8 cellular contexts compared by ENCODE assay signal in the genomic region with DNA sequence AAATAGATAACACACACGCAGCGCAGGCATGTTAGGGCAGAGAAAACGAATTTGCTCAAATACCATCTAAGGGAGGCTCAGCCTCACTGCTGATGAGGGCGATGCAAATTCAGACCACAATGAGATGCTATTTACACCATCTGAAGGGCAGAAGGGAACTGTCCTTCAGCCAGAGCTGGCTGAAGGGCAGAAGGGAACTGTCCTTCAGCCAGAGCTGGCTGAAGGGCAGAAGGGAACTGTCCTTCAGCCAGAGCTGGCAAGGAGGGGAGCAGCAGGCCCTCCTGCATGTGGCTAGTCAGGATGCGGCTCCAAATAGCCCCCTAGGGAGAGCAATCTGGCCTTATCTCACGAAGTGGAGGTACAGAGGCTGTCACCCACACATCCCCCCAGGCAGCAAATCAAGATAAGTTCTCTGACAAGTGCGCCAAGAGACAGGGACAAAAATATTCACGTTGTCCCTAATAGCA. TPM values are rescaled to one million over a fixed set of nuclear protein-coding genes. Genes with fewer than 3 reads are reported as not detected.
A peak's percentile ranks its signal among the peaks of the same experiment; 100 is the strongest.
DNase-seq lines count a peak whose midpoint lies in the region; ATAC-seq, FAIRE-seq and TF ChIP-seq lines count a peak whose summit lies in the region.

No MANE protein-coding gene starts in this region.

- TF ChIP-seq CTCF in H1 (IDR thresholded peaks at IDR 0.05; ENCODE audit: control extremely low read depth in 1 of 3, insufficient read depth in 1 of 3, low read depth in 1 of 3, low read length in 3 of 3): no peak
- no peak for TF ChIP-seq CTCF in osteoblast (IDR thresholded peaks at IDR 0.05; ENCODE audit: extremely low read depth, low read depth, low read length)

- peak overlapping the region; percentile 96 for H3K18ac ChIP-seq in H1 (ENCODE audit: extremely low read depth, low read length)

- peak overlapping the region in 1 of 4 experiments; percentile 48; a peak in 3 of 7 replicates for H3K9ac ChIP-seq in H1 (replicated peaks in 1 of 4; ENCODE audit: extremely low read depth in 1 of 4, low read depth in 3 of 4, low read length in 3 of 4)

- H3K23ac ChIP-seq in H1 (ENCODE audit: insufficient read length): no peak overlapping the region

- CTCF ChIA-PET in H1 (lab: Charles Lee; ENCODE audit: partially characterized antibody): interaction anchor here (0.9 to 6.9 kb wide), 7 partner anchors 9 to 142 kb away, joined by 3 to 44 read pairs (median 6); no protein-coding TSS in a partner anchor

- H3K4me1 ChIP-seq in H1 (replicated peaks in 1 of 4; ENCODE audit: control insufficient read depth in 3 of 4, insufficient read depth in 4 of 4, low read length in 3 of 4) (peaks cover 7 to 17% (median 7%) of the 10 kb centered on the region in 4 experiments), osteoblast (ENCODE audit: insufficient read depth, low read length) (peaks cover 12% of the 10 kb centered on the region)

- no peaks in the 10 kb centered on the region for H3K79me1 ChIP-seq in H1 (ENCODE audit: low read depth, low read length)

- H3K27me3 ChIP-seq in H1 (replicated peaks in 1 of 4; ENCODE audit: control insufficient read depth in 3 of 4, extremely low read depth in 1 of 4, insufficient read depth in 3 of 4, low read length in 3 of 4): no peaks in the 10 kb centered on the region
- H3K27me3 ChIP-seq in osteoblast (ENCODE audit: insufficient read depth, low read length): no peaks in the 10 kb centered on the region

- DNase-seq in GM12891 (ENCODE audit: insufficient read length, low spot score): no peak
- peak; percentile 88 for DNase-seq in NAMALWA (ENCODE audit: low spot score)
- no peak for DNase-seq in H1 (ENCODE audit: low read depth in 1 of 2, low spot score in 2 of 2)
- DNase-seq in osteoblast (ENCODE audit: insufficient read length, low spot score, missing footprints): peak; percentile 73
- no peak for DNase-seq in inferior parietal cortex (ENCODE audit: extremely low spot score)
- no peak for DNase-seq in UCSD-AML1 (lab: John Stamatoyannopoulos, UW; ENCODE audit: unreplicated experiment)
- no peak for DNase-seq in DMS114 treated with DMSO at 0.1 percent for 48 hours (lab: John Stamatoyannopoulos, UW; ENCODE audit: unreplicated experiment)

- H3K9me3 ChIP-seq in H1 (ENCODE audit: insufficient read depth in 2 of 2, low read depth in 1 of 2, low read length in 1 of 2) (no peaks in the 10 kb centered on the region), osteoblast (ENCODE audit: low read depth, low read length) (no peaks in the 10 kb centered on the region)

- H2BK5ac ChIP-seq in H1 (ENCODE audit: low read depth, low read length): peak overlapping the region; percentile 91

- no peak overlapping the region for H3K4ac ChIP-seq in H1 (replicated peaks; ENCODE audit: insufficient read length, low read depth, low read length)

- no peak overlapping the region for H4K91ac ChIP-seq in H1 (replicated peaks; ENCODE audit: insufficient read length, low read length)

- H2AK5ac ChIP-seq in H1 (ENCODE audit: low read depth, low read length): peak overlapping the region; percentile 65; the same call in 1 of the 2 replicates

- H2BK12ac ChIP-seq in H1 (ENCODE audit: low read depth, low read length): peak overlapping the region; percentile 75; the same call in 1 of the 2 replicates

- ATAC-seq in GM21619 (IDR thresholded peaks at IDR 0.05; ENCODE audit: unreplicated experiment): peak; percentile 73

- TF ChIP-seq RAD21 in H1 (IDR thresholded peaks at IDR 0.05 in 1 of 2, conservative IDR thresholded peaks at IDR 0.05 in 1 of 2; ENCODE audit: low read depth in 2 of 2, low read length in 2 of 2): no peak

- peak; percentile 87 for FAIRE-seq in GM12891 (lab: Jason Lieb, UNC)
- FAIRE-seq in H1 (lab: Jason Lieb, UNC): no peak

- no peak overlapping the region for H3K14ac ChIP-seq in H1 (ENCODE audit: insufficient read length)

- peak overlapping the region; percentile 6 for H3K56ac ChIP-seq in H1 (replicated peaks; ENCODE audit: insufficient read length, low read depth, low read length)

- H3K4me3 ChIP-seq in H1 (ENCODE audit: extremely low read depth in 1 of 4, insufficient read depth in 2 of 4, low read depth in 3 of 4, low read length in 4 of 4): peak overlapping the region; percentile 34 to 58 (median 44)
- H3K4me3 ChIP-seq in osteoblast (ENCODE audit: insufficient read depth, low read length): peak overlapping the region; percentile 62

- no peak overlapping the region for H4K8ac ChIP-seq in H1 (ENCODE audit: extremely low read depth, insufficient read depth, low read length)

- H2AFZ ChIP-seq in H1 (ENCODE audit: low read length) (peak overlapping the region; percentile 65; the same call in 1 of the 2 replicates), osteoblast (ENCODE audit: low read length) (peak overlapping the region; percentile 78)

- H3K79me2 ChIP-seq in H1 (ENCODE audit: control insufficient read depth in 1 of 2, insufficient read depth in 2 of 2, low read length in 2 of 2): no peaks in the 10 kb centered on the region
- no peaks in the 10 kb centered on the region for H3K79me2 ChIP-seq in osteoblast (ENCODE audit: insufficient read depth, low read length)

- H3K4me2 ChIP-seq in H1 (ENCODE audit: insufficient read depth in 1 of 2, low read depth in 2 of 2, low read length in 2 of 2): peak overlapping the region; percentile 71 to 100
- peak overlapping the region; percentile 80 for H3K4me2 ChIP-seq in osteoblast (ENCODE audit: insufficient read depth, low read length)

- H2BK120ac ChIP-seq in H1 (replicated peaks; ENCODE audit: low read depth, low read length): no peak overlapping the region

- H3K23me2 ChIP-seq in H1 (ENCODE audit: low read depth, low read length): peaks cover 6% of the 10 kb centered on the region; the same call in 1 of the 2 replicates

- POLR2A ChIA-PET in H1 (lab: Charles Lee; ENCODE audit: partially characterized antibody): interaction anchor here (1.0 to 3.2 kb wide), 6 partner anchors 8 to 446 kb away, joined by 3 to 29 read pairs (median 4); no protein-coding TSS in a partner anchor

- peak overlapping the region; percentile 27 for H4K5ac ChIP-seq in H1 (ENCODE audit: insufficient read length, low read depth, low read length)

- no peak for TF ChIP-seq POLR2A in GM12891 (IDR thresholded peaks at IDR 0.05; ENCODE audit: low read depth, low read length)
- TF ChIP-seq POLR2A in H1 (IDR thresholded peaks at IDR 0.05; ENCODE audit: control extremely low read depth in 1 of 2, low read depth in 2 of 2, low read length in 2 of 2): no peak

- H4K20me1 ChIP-seq in H1 (replicated peaks in 1 of 2; ENCODE audit: control insufficient read depth in 1 of 2, insufficient read depth in 2 of 2, low read length in 2 of 2) (no peaks in the 10 kb centered on the region), osteoblast (ENCODE audit: insufficient read depth, low read length) (no peaks in the 10 kb centered on the region)

- peak overlapping the region; percentile 75 for H2BK20ac ChIP-seq in H1 (ENCODE audit: low read length)

- H3K27ac ChIP-seq in H1 (ENCODE audit: low read depth, low read length) (no peak overlapping the region; the same call in 1 of the 2 replicates), osteoblast (ENCODE audit: low read depth, low read length) (no peak overlapping the region)

- H2BK15ac ChIP-seq in H1 (ENCODE audit: low read length): 0 out of 2 replicates have a peak overlapping the region, but pooled peaks have one; percentile 48

- 25% methylated on average over 8 of the region's 8 CpGs; no CpG with 5 or more reads in 1 of the 2 experiments for WGBS in H1 (ENCODE audit: extremely low coverage in 1 of 2, insufficient coverage in 1 of 2, insufficient read length in 1 of 2, insufficient replicate concordance in 2 of 2, low coverage in 1 of 2, low lambda C conversion rate in 2 of 2, missing lambda C conversion rate in 1 of 2), 2 experiments

- TF ChIP-seq EP300 in H1 (IDR thresholded peaks at IDR 0.05; ENCODE audit: borderline replicate concordance in 1 of 2, low read depth in 2 of 2, low read length in 2 of 2): no peak

- H3K36me3 ChIP-seq in H1 (ENCODE audit: control insufficient read depth in 2 of 4, insufficient read depth in 4 of 4, low read length in 3 of 4) (no peaks in the 10 kb centered on the region), osteoblast (ENCODE audit: insufficient read depth, low read length) (no peaks in the 10 kb centered on the region)

RNA-seq across cellular contexts. Expression of a gene that starts 7.5 kb away (rescaled TPM):
- 9.2 TPM for polyA plus RNA-seq in GM12891 (2012; ENCODE audit: low read depth, missing spikeins)
- 20.9 and 23.2 TPM in 2 replicates for total RNA-seq in H1 (2021; fragmentation: NEBNext Ultra II Directional; extraction: Animal tissue kit (Norgen Biotek cat#: 25700))
- 30.0 and 42.9 TPM in 2 replicates for polyA plus RNA-seq in H1 (2011; rRNA removed)
- 37.3 TPM for polyA plus RNA-seq in H1 (2011; cell fraction: cytosol; rRNA removed)
- polyA plus RNA-seq in H1 (2011; cell fraction: nucleus; rRNA removed): 134 TPM
- 14.8 to 28.7 TPM (median 25.1 TPM) in 4 replicates for polyA plus RNA-seq in H1 (2012, experiment 1 of 2)
- 18.9 TPM for polyA plus RNA-seq in H1 (2012, experiment 2 of 2)
- 19.5 TPM for polyA plus RNA-seq in H1 (2013, experiment 1 of 2)
- 19.1 TPM for polyA plus RNA-seq in H1 (2013, experiment 2 of 2)
- 8.9 and 9.6 TPM in 2 replicates for polyA minus RNA-seq in H1 (2011; rRNA and poly(A)+ RNA removed)
- 10.0 TPM for polyA minus RNA-seq in H1 (2011; cell fraction: cytosol; rRNA and poly(A)+ RNA removed)
- 20.5 TPM for polyA minus RNA-seq in H1 (2011; cell fraction: nucleus; rRNA and poly(A)+ RNA removed)
- 52.5 and 78.9 TPM in 2 replicates for total RNA-seq in osteoblast

RNA-seq across cellular contexts. Expression of a gene that starts 22.5 kb away (rescaled TPM):
- polyA plus RNA-seq in GM12891 (2012; ENCODE audit: low read depth, missing spikeins): 11.8 TPM
- total RNA-seq in H1 (2021; fragmentation: NEBNext Ultra II Directional; extraction: Animal tissue kit (Norgen Biotek cat#: 25700)): not detected in 2 replicates
- 0.12 and 0.28 TPM in 2 replicates for polyA plus RNA-seq in H1 (2011; rRNA removed)
- 0.23 TPM for polyA plus RNA-seq in H1 (2011; cell fraction: cytosol; rRNA removed)
- 0.27 TPM for polyA plus RNA-seq in H1 (2011; cell fraction: nucleus; rRNA removed)
- 0.20 to 0.33 TPM in 2 of 4 replicates, not detected in the others for polyA plus RNA-seq in H1 (2012, experiment 1 of 2)
- polyA plus RNA-seq in H1 (2012, experiment 2 of 2): 0.21 TPM
- 0.14 TPM for polyA plus RNA-seq in H1 (2013, experiment 1 of 2)
- 0.20 TPM for polyA plus RNA-seq in H1 (2013, experiment 2 of 2)
- 0.60 TPM in 1 of 2 replicates, not detected in the other for polyA minus RNA-seq in H1 (2011; rRNA and poly(A)+ RNA removed)
- polyA minus RNA-seq in H1 (2011; cell fraction: cytosol; rRNA and poly(A)+ RNA removed): not detected
- not detected for polyA minus RNA-seq in H1 (2011; cell fraction: nucleus; rRNA and poly(A)+ RNA removed)
- not detected in 2 replicates for total RNA-seq in osteoblast

RNA-seq across cellular contexts. Expression of a gene that starts 25.4 kb away (rescaled TPM):
- 137 TPM for polyA plus RNA-seq in GM12891 (2012; ENCODE audit: low read depth, missing spikeins)
- total RNA-seq in H1 (2021; fragmentation: NEBNext Ultra II Directional; extraction: Animal tissue kit (Norgen Biotek cat#: 25700)): 159 and 160 TPM in 2 replicates
- 105 and 114 TPM in 2 replicates for polyA plus RNA-seq in H1 (2011; rRNA removed)
- 201 TPM for polyA plus RNA-seq in H1 (2011; cell fraction: cytosol; rRNA removed)
- polyA plus RNA-seq in H1 (2011; cell fraction: nucleus; rRNA removed): 110 TPM
- polyA plus RNA-seq in H1 (2012, experiment 1 of 2): 209 to 226 TPM (median 211 TPM) in 4 replicates
- 124 TPM for polyA plus RNA-seq in H1 (2012, experiment 2 of 2)
- 82.6 TPM for polyA plus RNA-seq in H1 (2013, experiment 1 of 2)
- polyA plus RNA-seq in H1 (2013, experiment 2 of 2): 81.6 TPM
- polyA minus RNA-seq in H1 (2011; rRNA and poly(A)+ RNA removed): 94.5 and 111 TPM in 2 replicates
- polyA minus RNA-seq in H1 (2011; cell fraction: cytosol; rRNA and poly(A)+ RNA removed): 65.4 TPM
- polyA minus RNA-seq in H1 (2011; cell fraction: nucleus; rRNA and poly(A)+ RNA removed): 50.5 TPM
- total RNA-seq in osteoblast: 121 and 124 TPM in 2 replicates

RNA-seq across cellular contexts. Expression of a gene that starts 48.1 kb away (rescaled TPM):
- polyA plus RNA-seq in GM12891 (2012; ENCODE audit: low read depth, missing spikeins): not detected
- total RNA-seq in H1 (2021; fragmentation: NEBNext Ultra II Directional; extraction: Animal tissue kit (Norgen Biotek cat#: 25700)): 0.34 TPM in 1 of 2 replicates, not detected in the other
- polyA plus RNA-seq in H1 (2011; rRNA removed): 0.05 and 0.06 TPM in 2 replicates
- 0.05 TPM for polyA plus RNA-seq in H1 (2011; cell fraction: cytosol; rRNA removed)
- polyA plus RNA-seq in H1 (2011; cell fraction: nucleus; rRNA removed): 0.54 TPM
- 0.11 TPM in 1 of 4 replicates, not detected in the others for polyA plus RNA-seq in H1 (2012, experiment 1 of 2)
- not detected for polyA plus RNA-seq in H1 (2012, experiment 2 of 2)
- polyA plus RNA-seq in H1 (2013, experiment 1 of 2): 0.71 TPM
- 0.29 TPM for polyA plus RNA-seq in H1 (2013, experiment 2 of 2)
- polyA minus RNA-seq in H1 (2011; rRNA and poly(A)+ RNA removed): not detected in 2 replicates
- not detected for polyA minus RNA-seq in H1 (2011; cell fraction: cytosol; rRNA and poly(A)+ RNA removed)
- 0.60 TPM for polyA minus RNA-seq in H1 (2011; cell fraction: nucleus; rRNA and poly(A)+ RNA removed)
- 0.29 and 0.36 TPM in 2 replicates for total RNA-seq in osteoblast

RNA-seq across cellular contexts. Expression of a gene that starts 48.3 kb away (rescaled TPM):
- polyA plus RNA-seq in GM12891 (2012; ENCODE audit: low read depth, missing spikeins): not detected
- not detected in 2 replicates for total RNA-seq in H1 (2021; fragmentation: NEBNext Ultra II Directional; extraction: Animal tissue kit (Norgen Biotek cat#: 25700))
- polyA plus RNA-seq in H1 (2011; rRNA removed): 0.02 and 0.05 TPM in 2 replicates
- 0.03 TPM for polyA plus RNA-seq in H1 (2011; cell fraction: cytosol; rRNA removed)
- 0.19 TPM for polyA plus RNA-seq in H1 (2011; cell fraction: nucleus; rRNA removed)
- 0.04 to 0.05 TPM in 2 of 4 replicates, not detected in the others for polyA plus RNA-seq in H1 (2012, experiment 1 of 2)
- not detected for polyA plus RNA-seq in H1 (2012, experiment 2 of 2)
- polyA plus RNA-seq in H1 (2013, experiment 1 of 2): 0.02 TPM
- polyA plus RNA-seq in H1 (2013, experiment 2 of 2): under 0.01 TPM
- polyA minus RNA-seq in H1 (2011; rRNA and poly(A)+ RNA removed): 0.07 TPM in 1 of 2 replicates, not detected in the other
- not detected for polyA minus RNA-seq in H1 (2011; cell fraction: cytosol; rRNA and poly(A)+ RNA removed)
- polyA minus RNA-seq in H1 (2011; cell fraction: nucleus; rRNA and poly(A)+ RNA removed): not detected
- not detected in 2 replicates for total RNA-seq in osteoblast

Comparison
In these comparisons a context has a peak if more than half of its experiments do, and no peak if none do; other contexts are left out.
1. DNase-seq: peak in NAMALWA (single experiment) and osteoblast (single experiment); none in GM12891 (single experiment), H1 (0 of 2), inferior parietal cortex (single experiment), UCSD-AML1 (single experiment) and DMS114 treated with DMSO at 0.1 percent for 48 hours (single experiment).